ENCODE assay signal across 8 cellular contexts in the genomic region with DNA sequence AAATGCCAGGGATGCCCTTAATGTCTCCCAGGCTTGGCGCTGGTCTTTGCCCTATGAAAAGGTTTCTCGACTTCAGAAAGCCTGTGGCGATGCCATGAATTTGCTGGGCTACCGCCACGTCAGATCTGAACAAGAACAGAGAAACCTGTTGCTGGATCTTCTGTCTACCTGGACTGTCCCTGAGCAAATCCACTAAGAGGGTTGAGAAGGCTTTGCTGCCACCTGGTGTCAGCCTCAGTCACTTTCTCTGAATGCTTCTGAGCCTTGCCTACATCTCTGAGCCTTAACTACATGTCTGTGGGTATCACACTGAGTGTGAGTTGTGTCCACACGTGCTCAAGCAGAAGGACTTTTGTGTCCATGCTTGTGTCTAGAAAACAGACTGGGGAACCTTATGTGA. TPM values are rescaled to one million over a fixed set of nuclear protein-coding genes. Genes with fewer than 3 reads are reported as not detected.
DNase-seq lines count a peak whose midpoint lies in the region; ATAC-seq and TF ChIP-seq lines count a peak whose summit lies in the region.

No MANE protein-coding gene starts in this region.

- TF ChIP-seq CTCF in left ventricle myocardium inferior (IDR thresholded peaks at IDR 0.05; ENCODE audit: borderline replicate concordance) (peak; percentile 57), OCI-LY3 (IDR thresholded peaks at IDR 0.05; ENCODE audit: low read depth, low read length) (peak; percentile 88)

- no peak for DNase-seq in left ventricle myocardium inferior
- no peak for DNase-seq in cardiac septum (ENCODE audit: low spot score)
- peak; percentile 32 for DNase-seq in amniotic epithelial cell (ENCODE audit: low read depth)
- DNase-seq in kidney tubule cell (ENCODE audit: low spot score) = peak; percentile 57
- peak; percentile 59 for DNase-seq in superior temporal gyrus (ENCODE audit: extremely low spot score)
- DNase-seq in T-helper 9 cell = no peak

- H3K9ac ChIP-seq in OCI-LY3 (ENCODE audit: low read length) = no peak overlapping the region

- H3K9me3 ChIP-seq in left ventricle myocardium inferior (replicated peaks) (no peaks in the 10 kb centered on the region), OCI-LY3 (ENCODE audit: insufficient read depth, low read length) (no peaks in the 10 kb centered on the region)

- no peaks in the 10 kb centered on the region for H4K20me1 ChIP-seq in OCI-LY3 (ENCODE audit: insufficient read depth, low read length)

- no peaks in the 10 kb centered on the region for H3K4me1 ChIP-seq in left ventricle myocardium inferior
- H3K4me1 ChIP-seq in OCI-LY3 (ENCODE audit: low read length) = peaks cover 14% of the 10 kb centered on the region

- peak overlapping the region; percentile 34 for H3K4me2 ChIP-seq in OCI-LY3 (ENCODE audit: low read length)

- intact Hi-C loops in left ventricle myocardium inferior (cut with micrococcal nuclease) = no loop called here
- intact Hi-C loops in cardiac septum (cut with DNase I) = no loop called here

- no peak overlapping the region for H3K27ac ChIP-seq in left ventricle myocardium inferior (replicated peaks)
- no peak overlapping the region for H3K27ac ChIP-seq in OCI-LY3 (ENCODE audit: low read length)

- no peaks in the 10 kb centered on the region for H3K79me2 ChIP-seq in OCI-LY3 (ENCODE audit: low read length)

- peaks cover 52% of the 10 kb centered on the region for H3K27me3 ChIP-seq in left ventricle myocardium inferior (ENCODE audit: low read depth)
- H3K27me3 ChIP-seq in OCI-LY3 (ENCODE audit: low read depth, low read length) = peaks cover 9% of the 10 kb centered on the region; the same call in 1 of the 2 replicates

- ATAC-seq in HG02981 (IDR thresholded peaks at IDR 0.05; ENCODE audit: unreplicated experiment) = peak; percentile 62

- H3K4me3 ChIP-seq in left ventricle myocardium inferior (no peak overlapping the region), OCI-LY3 (ENCODE audit: low read length) (no peak overlapping the region)

- no peak overlapping the region for H2AFZ ChIP-seq in OCI-LY3 (ENCODE audit: low read depth, low read length)

- H3K36me3 ChIP-seq in left ventricle myocardium inferior (no peaks in the 10 kb centered on the region), OCI-LY3 (replicated peaks; ENCODE audit: low read depth, low read length) (no peaks in the 10 kb centered on the region)

RNA-seq across cellular contexts. Expression of a gene that starts 11.4 kb away (rescaled TPM):
- total RNA-seq in left ventricle myocardium inferior = not detected
- not detected for total RNA-seq in cardiac septum

RNA-seq across cellular contexts. Expression of a gene that starts 39.2 kb away (rescaled TPM):
- total RNA-seq in left ventricle myocardium inferior (not detected), cardiac septum (not detected)

RNA-seq across cellular contexts. Expression of a gene that starts 48.5 kb away (rescaled TPM):
- 1.7 TPM for total RNA-seq in left ventricle myocardium inferior
- 2.6 TPM for total RNA-seq in cardiac septum

Comparison
In these comparisons a context has a peak if more than half of its experiments do, and no peak if none do; other contexts are left out.
1. DNase-seq: peak in amniotic epithelial cell (single experiment), kidney tubule cell (single experiment) and superior temporal gyrus (single experiment); none in left ventricle myocardium inferior (single experiment), cardiac septum (single experiment) and T-helper 9 cell (single experiment).